ENCODE assay signal across 8 cellular contexts in the genomic region with DNA sequence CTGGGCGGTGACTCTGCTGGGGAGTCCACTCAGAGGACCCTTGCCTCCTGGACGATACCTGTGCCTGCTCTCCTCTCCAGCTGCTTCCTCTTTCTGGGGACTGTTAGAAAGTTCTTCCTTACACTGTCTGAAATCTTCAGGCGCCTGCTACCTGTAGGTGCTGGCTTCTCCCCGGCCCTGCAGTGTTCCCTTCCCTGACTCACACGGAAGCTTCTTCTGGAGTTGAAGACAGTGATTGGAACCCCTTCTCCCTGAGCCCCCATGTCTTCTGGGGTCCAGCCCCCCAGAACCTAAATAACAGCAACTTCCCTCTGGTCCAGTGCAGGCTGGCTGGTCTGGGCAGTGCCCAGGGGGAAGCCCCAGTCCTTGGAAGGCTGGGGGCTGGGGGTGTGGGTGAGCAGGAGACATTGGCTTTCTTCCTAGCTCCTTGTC. TPM values are rescaled to one million over a fixed set of nuclear protein-coding genes. Genes with fewer than 3 reads are reported as not detected.
DNase-seq lines count a peak whose midpoint lies in the region; ATAC-seq and TF ChIP-seq lines count a peak whose summit lies in the region.

No MANE protein-coding gene starts in this region.

- H3K9ac ChIP-seq in H9 (ENCODE audit: extremely low read depth, insufficient read length, low read length) (no peak overlapping the region), neural progenitor cell (no peak overlapping the region)

- H3K79me2 ChIP-seq in H9 (ENCODE audit: insufficient read depth, low read length) (no peaks in the 10 kb centered on the region), neural progenitor cell (ENCODE audit: low read depth) (no peaks in the 10 kb centered on the region)

- H3K27me3 Mint-ChIP-seq in CD8-positive, alpha-beta T cell (ENCODE audit: low read depth), result peaks cover 11% of the 10 kb centered on the region
- H3K27me3 Mint-ChIP-seq in H9 (ENCODE audit: low read depth) (peaks cover 92% of the 10 kb centered on the region), neural progenitor cell (ENCODE audit: insufficient read depth, low read depth) (peaks cover 9% of the 10 kb centered on the region)

- H3F3A ChIP-seq in neural progenitor cell (ENCODE audit: low read depth), result peaks cover 32% of the 10 kb centered on the region

- TF ChIP-seq CTCF in CD8-positive, alpha-beta T cell (IDR thresholded peaks at IDR 0.05), result no peak
- TF ChIP-seq CTCF in H9 (conservative IDR thresholded peaks at IDR 0.05) (no peak), epithelial cell of proximal tubule (conservative IDR thresholded peaks at IDR 0.05; ENCODE audit: low read depth, low read length) (no peak), neural progenitor cell (IDR thresholded peaks at IDR 0.05) (no peak)

- no peak overlapping the region for H2AK5ac ChIP-seq in H9 (ENCODE audit: insufficient read length, low read length)

- no peak overlapping the region for H2BK20ac ChIP-seq in H9 (ENCODE audit: low read depth, low read length, poor library complexity, severe bottlenecking)

- H3K4me1 Mint-ChIP-seq in CD8-positive, alpha-beta T cell (ENCODE audit: low read depth), result peaks cover 16% of the 10 kb centered on the region
- H3K4me1 Mint-ChIP-seq in H9 (peaks cover 29 to 40% of the 10 kb centered on the region in 2 experiments), neural progenitor cell (peaks cover 41% of the 10 kb centered on the region)

- H2BK15ac ChIP-seq in H9 (ENCODE audit: low read depth, low read length), result no peak overlapping the region

- H3K14ac ChIP-seq in H9 (ENCODE audit: insufficient read depth, low read length), result no peak overlapping the region

- no peak overlapping the region for H3T11ph ChIP-seq in H9 (ENCODE audit: low read length)

- H3K27ac Mint-ChIP-seq in CD8-positive, alpha-beta T cell, result no peak overlapping the region
- no peak overlapping the region for H3K27ac Mint-ChIP-seq in H9
- no peak overlapping the region for H3K27ac Mint-ChIP-seq in neural progenitor cell

- no peak overlapping the region for H3K56ac ChIP-seq in H9 (ENCODE audit: insufficient read length, low read depth, low read length)

- no peaks in the 10 kb centered on the region for H4K20me1 ChIP-seq in H9 (ENCODE audit: control insufficient read depth, insufficient read depth, insufficient read length)
- H4K20me1 ChIP-seq in neural progenitor cell (ENCODE audit: low read depth), result no peaks in the 10 kb centered on the region

- H2BK5ac ChIP-seq in H9 (ENCODE audit: insufficient read length, low read length), result no peak overlapping the region

- no peak overlapping the region for H3K4ac ChIP-seq in H9 (ENCODE audit: low read depth, low read length)

- no peak overlapping the region for H4K91ac ChIP-seq in H9 (ENCODE audit: insufficient read length, low read depth, low read length)

- H2BK12ac ChIP-seq in H9 (ENCODE audit: insufficient read length, low read depth, low read length), result no peak overlapping the region

- H4K8ac ChIP-seq in H9 (replicated peaks; ENCODE audit: insufficient read length, low read depth, low read length), result no peak overlapping the region

- H3K36me3 Mint-ChIP-seq in CD8-positive, alpha-beta T cell, result no peaks in the 10 kb centered on the region
- peaks cover 0 to 2% (median 0%) of the 10 kb centered on the region in 3 experiments; a peak in 1 of 7 replicates for H3K36me3 Mint-ChIP-seq in H9 (ENCODE audit: insufficient read depth in 1 of 3, low read depth in 3 of 3)
- peaks cover 1% of the 10 kb centered on the region for H3K36me3 Mint-ChIP-seq in neural progenitor cell

- peak overlapping the region; percentile 80 for H3K4me3 Mint-ChIP-seq in CD8-positive, alpha-beta T cell
- H3K4me3 Mint-ChIP-seq in H9 (peak overlapping the region; percentile 64 to 90), neural progenitor cell (peak overlapping the region; percentile 86)

- no peak overlapping the region for H3K23ac ChIP-seq in H9 (ENCODE audit: insufficient read length, low read depth, low read length)

- H2AFZ ChIP-seq in H9 (ENCODE audit: low read length) (no peak overlapping the region), neural progenitor cell (replicated peaks) (no peak overlapping the region)

- no CpG with 5 or more reads among the region's 5 CpGs for WGBS in H9 (ENCODE audit: extremely low coverage, insufficient read length, low lambda C conversion rate)

- POLR2A ChIA-PET in CD8-positive, alpha-beta T cell (lab: Charles Lee), result no interaction called here

- no peaks in the 10 kb centered on the region for H3K79me1 ChIP-seq in H9 (ENCODE audit: insufficient read depth, low read depth, low read length, poor library complexity, severe bottlenecking)

- no peak overlapping the region for H3K18ac ChIP-seq in H9 (ENCODE audit: insufficient read length, low read depth, low read length)

- H3K4me2 ChIP-seq in H9 (ENCODE audit: insufficient read depth, insufficient read length, low read length), result peak overlapping the region; percentile 55
- peak overlapping the region; percentile 95 for H3K4me2 ChIP-seq in neural progenitor cell

- no peak overlapping the region for H2BK120ac ChIP-seq in H9 (ENCODE audit: low read depth, low read length, poor library complexity, severe bottlenecking)

- H3K9me3 Mint-ChIP-seq in CD8-positive, alpha-beta T cell, result no peaks in the 10 kb centered on the region
- H3K9me3 Mint-ChIP-seq in H9 (no peaks in the 10 kb centered on the region), neural progenitor cell (no peaks in the 10 kb centered on the region)

- H3K27me3 ChIP-seq in CD8-positive, alpha-beta T cell (ENCODE audit: insufficient read depth, low read length), result no peaks in the 10 kb centered on the region
- peaks cover 22% of the 10 kb centered on the region; the same call in 1 of the 2 replicates for H3K27me3 ChIP-seq in H9 (ENCODE audit: insufficient read depth, low read length)
- H3K27me3 ChIP-seq in neural progenitor cell, result peaks cover 53% of the 10 kb centered on the region

- H4K5ac ChIP-seq in H9 (ENCODE audit: insufficient read length, low read depth, low read length), result no peak overlapping the region

- CTCF ChIA-PET in CD8-positive, alpha-beta T cell (lab: Charles Lee), result interaction anchor here (1.5 to 1.6 kb wide), 2 partner anchors 9 kb away, joined by 3 to 6 read pairs; no protein-coding TSS in a partner anchor

- no peak for DNase-seq in CD8-positive, alpha-beta T cell
- no peak for DNase-seq in H9
- DNase-seq in RPMI8226, result peak; percentile 59
- DNase-seq in epithelial cell of proximal tubule (ENCODE audit: low read depth), result no peak
- DNase-seq in neural progenitor cell (ENCODE audit: low spot score), result no peak
- DNase-seq in ureter (ENCODE audit: low spot score), result no peak
- no peak for DNase-seq in NCI-H2081 treated with DMSO at 0.1 percent for 48 hours (lab: John Stamatoyannopoulos, UW)
- no peak for DNase-seq in cerebellar cortex (ENCODE audit: low spot score)

- peak overlapping the region; percentile 43 for H3K4me3 ChIP-seq in CD8-positive, alpha-beta T cell (ENCODE audit: low read depth, low read length)
- H3K4me3 ChIP-seq in epithelial cell of proximal tubule (ENCODE audit: low read depth, low read length) (peak overlapping the region; percentile 80), neural progenitor cell (peak overlapping the region; percentile 85)

- intact Hi-C loops in CD8-positive, alpha-beta T cell (cut with DNase I, micrococcal nuclease), result no loop called here

- peaks cover 13% of the 10 kb centered on the region for H3K4me1 ChIP-seq in CD8-positive, alpha-beta T cell (ENCODE audit: insufficient read depth, low read length)
- peaks cover 4% of the 10 kb centered on the region; the same call in 1 of the 2 replicates for H3K4me1 ChIP-seq in H9 (ENCODE audit: insufficient read depth, low read length)
- peaks cover 34% of the 10 kb centered on the region for H3K4me1 ChIP-seq in neural progenitor cell

- ATAC-seq in CD8-positive, alpha-beta T cell, result peak; percentile 41

- H3K36me3 ChIP-seq in CD8-positive, alpha-beta T cell (ENCODE audit: insufficient read depth, low read length), result no peaks in the 10 kb centered on the region
- H3K36me3 ChIP-seq in neural progenitor cell, result no peaks in the 10 kb centered on the region

- no peak overlapping the region for H3K27ac ChIP-seq in CD8-positive, alpha-beta T cell (ENCODE audit: low read depth, low read length)
- H3K27ac ChIP-seq in H9 (ENCODE audit: insufficient read length, low read depth, low read length) (no peak overlapping the region), neural progenitor cell (no peak overlapping the region)

- H3K9me3 ChIP-seq in CD8-positive, alpha-beta T cell (ENCODE audit: low read length), result no peaks in the 10 kb centered on the region
- H3K9me3 ChIP-seq in H9 (ENCODE audit: control insufficient read depth, low read depth, low read length) (no peaks in the 10 kb centered on the region), neural progenitor cell (ENCODE audit: low read depth) (no peaks in the 10 kb centered on the region)

- H3K23me2 ChIP-seq in H9 (ENCODE audit: insufficient read length, low read depth, low read length, poor library complexity, severe bottlenecking), result peaks cover 19% of the 10 kb centered on the region

RNA-seq across cellular contexts. Expression of a gene that starts 0.7 kb away (rescaled TPM):
- total RNA-seq in CD8-positive, alpha-beta T cell, result 1 to 10 TPM; 1.7 to 3.2 TPM
- 12.9 and 14.9 TPM in 2 replicates for total RNA-seq in H9 (2021)
- total RNA-seq in epithelial cell of proximal tubule, result 130 and 174 TPM in 2 replicates
- 72.1 and 114 TPM in 2 replicates for total RNA-seq in neural progenitor cell (ENCODE audit: low replicate concordance)
- 510 TPM for total RNA-seq in ureter
